Comparison of ENCODE assay signal across 11 cellular contexts in genomic region chr1:234881893-234882771, GRCh38.
DNase-seq lines count a peak whose midpoint lies in the region; ATAC-seq and TF ChIP-seq lines count a peak whose summit lies in the region.
"Had no signal": no experiment of that assay in that cellular context is flagged by ENCODE, and none has a peak within 500 bp of the region (broad histone marks: within the 10 kb centered on the region; RNA-seq: fewer than 3 reads in every experiment).

No MANE protein-coding gene starts in this region.

- peak overlapping the region in 3 of 9 donors; percentile 17 to 76 (median 24) for H3K27ac Mint-ChIP-seq in naive thymus-derived CD4-positive, alpha-beta T cell

- no peaks in the 10 kb centered on the region for H3K36me3 ChIP-seq in naive thymus-derived CD4-positive, alpha-beta T cell (ENCODE audit: control insufficient read depth in 2 of 3, insufficient read depth in 3 of 3, low read length in 3 of 3)
- H3K36me3 ChIP-seq in psoas muscle (ENCODE audit: insufficient read depth in 1 of 2, low read depth in 1 of 2): no peaks in the 10 kb centered on the region
- H3K36me3 ChIP-seq: uterus had no signal

- POLR2A ChIA-PET in naive thymus-derived CD4-positive, alpha-beta T cell (lab: Charles Lee): interaction anchor here (0.7 kb wide), 1 partner anchor 245 kb away, joined by 4 read pairs; no protein-coding TSS in a partner anchor

- H3K4me1 ChIP-seq in naive thymus-derived CD4-positive, alpha-beta T cell (ENCODE audit: control insufficient read depth in 2 of 2, insufficient read depth in 2 of 2, low read length in 2 of 2): no peaks in the 10 kb centered on the region
- H3K4me1 ChIP-seq in psoas muscle: peaks cover 34% of the 10 kb centered on the region

- peaks cover 13 to 53% (median 18%) of the 10 kb centered on the region in 7 donors for H3K4me1 Mint-ChIP-seq in naive thymus-derived CD4-positive, alpha-beta T cell

- ATAC-seq in GM18519 (IDR thresholded peaks at IDR 0.05; ENCODE audit: low FRiP score, unreplicated experiment): peak; percentile 74
- ATAC-seq in GM21526 (IDR thresholded peaks at IDR 0.05; ENCODE audit: low FRiP score, unreplicated experiment): peak; percentile 69
- ATAC-seq in HG03520 (IDR thresholded peaks at IDR 0.05; ENCODE audit: unreplicated experiment): peak; percentile 80
- peak; percentile 24 for ATAC-seq in naive thymus-derived CD4-positive, alpha-beta T cell
- ATAC-seq in psoas muscle: no peak
- ATAC-seq: HCT116 had no signal

- intact Hi-C loops in naive thymus-derived CD4-positive, alpha-beta T cell (cut with micrococcal nuclease): no loop called here
- intact Hi-C loops in psoas muscle (cut with DNase I): loop anchor here in 1 of 2 donors (5.0 kb wide), 1 partner anchor 385 kb away; no protein-coding TSS in a partner anchor
- intact Hi-C loops in head of caudate nucleus (cut with DNase I): no loop called here

- H3K4me3 Mint-ChIP-seq in naive thymus-derived CD4-positive, alpha-beta T cell: peak overlapping the region in 1 of 10 donors; percentile 33
- H3K4me3 Mint-ChIP-seq: T-cell had no signal

- H3K27me3 Mint-ChIP-seq in naive thymus-derived CD4-positive, alpha-beta T cell: no peaks in the 10 kb centered on the region
- H3K27me3 Mint-ChIP-seq: T-cell had no signal

- peaks cover 0 to 3% (median 0%) of the 10 kb centered on the region in 5 donors for H3K36me3 Mint-ChIP-seq in naive thymus-derived CD4-positive, alpha-beta T cell
- H3K36me3 Mint-ChIP-seq: T-cell had no signal

- H3K27ac ChIP-seq in naive thymus-derived CD4-positive, alpha-beta T cell (ENCODE audit: low read depth, low read length): no peak overlapping the region
- H3K27ac ChIP-seq in psoas muscle: no peak overlapping the region
- H3K27ac ChIP-seq: uterus had no signal

- no peak for TF ChIP-seq CTCF in psoas muscle (IDR thresholded peaks at IDR 0.05)

- CTCF ChIA-PET in naive thymus-derived CD4-positive, alpha-beta T cell (lab: Charles Lee): no interaction called here

- DNase-seq in naive thymus-derived CD4-positive, alpha-beta T cell: no peak
- DNase-seq in NCI-H345 (lab: John Stamatoyannopoulos, UW): no peak
- DNase-seq in iPS-NIHi7 (ENCODE audit: extremely low spot score): no peak
- no peak for DNase-seq in psoas muscle
- no peak for DNase-seq in head of caudate nucleus
- DNase-seq: T-cell had no signal

- no peaks in the 10 kb centered on the region for H3K9me3 ChIP-seq in naive thymus-derived CD4-positive, alpha-beta T cell (ENCODE audit: control insufficient read depth in 2 of 3, low read length in 3 of 3)
- no peaks in the 10 kb centered on the region for H3K9me3 ChIP-seq in psoas muscle
- H3K9me3 ChIP-seq: uterus had no signal

- H3K9me3 Mint-ChIP-seq in naive thymus-derived CD4-positive, alpha-beta T cell: peaks cover 0 to 2% (median 0%) of the 10 kb centered on the region in 11 donors
- H3K9me3 Mint-ChIP-seq: T-cell had no signal

- WGBS in psoas muscle, 3 donors: 73 to 77% (median 76%) methylated on average over 11 of the region's 11 CpGs

- no peaks in the 10 kb centered on the region for H3K27me3 ChIP-seq in naive thymus-derived CD4-positive, alpha-beta T cell (ENCODE audit: control insufficient read depth in 2 of 2, insufficient read depth in 2 of 2, low read length in 2 of 2)
- no peaks in the 10 kb centered on the region for H3K27me3 ChIP-seq in psoas muscle (ENCODE audit: insufficient read depth in 3 of 3, low read length in 2 of 3)
- H3K27me3 ChIP-seq: uterus had no signal

- no peak overlapping the region for H3K4me3 ChIP-seq in naive thymus-derived CD4-positive, alpha-beta T cell (ENCODE audit: low read length)
- H3K4me3 ChIP-seq in psoas muscle: no peak overlapping the region
- H3K4me3 ChIP-seq: uterus had no signal

Comparison
In these comparisons a context has a peak if more than half of its experiments do, and no peak if none do; other contexts are left out.
1. ATAC-seq: peak in GM18519 (single experiment), GM21526 (single experiment), HG03520 (single experiment) and naive thymus-derived CD4-positive, alpha-beta T cell (single experiment); none in psoas muscle (0 of 4).